In the genomic region with DNA sequence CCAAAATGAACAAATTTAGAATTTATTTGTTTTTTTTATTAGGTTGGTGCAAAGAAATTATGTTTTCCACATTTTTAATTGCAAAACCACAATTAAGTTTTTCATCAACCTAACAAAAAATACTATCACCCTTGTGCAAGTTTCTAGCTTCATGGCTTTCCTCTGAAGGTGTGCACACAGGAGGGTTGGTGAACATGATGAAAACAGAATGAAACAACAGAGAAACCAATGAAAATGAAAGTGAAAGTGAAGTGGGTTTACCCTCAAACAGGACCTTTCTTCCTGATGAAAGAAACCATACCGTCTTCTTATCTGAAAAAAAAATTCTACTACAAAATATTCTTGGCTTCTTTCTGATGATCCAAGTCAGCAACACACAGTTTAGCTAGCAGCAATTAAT, we compare ENCODE assay signal across 10 cellular contexts.
DNase-seq lines count a peak whose midpoint lies in the region; ATAC-seq, FAIRE-seq and TF ChIP-seq lines count a peak whose summit lies in the region.
"Had no signal": no experiment of that assay in that cellular context is flagged by ENCODE, and none has a peak within 500 bp of the region (broad histone marks: within the 10 kb centered on the region; RNA-seq: fewer than 3 reads in every experiment).

No MANE protein-coding gene starts in this region.

- no peaks in the 10 kb centered on the region for H3K27me3 Mint-ChIP-seq in activated CD8-positive, alpha-beta memory T cell treated with anti-CD3 and anti-CD28 coated beads, Interleukin-2, amount 10 ng/mL, durations not matched to agents 7 days and 5 days
- no peaks in the 10 kb centered on the region for H3K27me3 Mint-ChIP-seq in stimulated activated naive CD8-positive, alpha-beta T cell treated with anti-CD3 and anti-CD28 coated beads, Interleukin-15, Interleukin-2, amounts not matched to agents 100 ng/mL and 50 ng/mL, for 24 hours

- CTCF ChIA-PET in activated CD8-positive, alpha-beta memory T cell treated with anti-CD3 and anti-CD28 coated beads, Interleukin-2, amount 10 ng/mL, durations not matched to agents 7 days and 5 days (lab: Charles Lee) = interaction anchor here (0.6 to 0.7 kb wide), 3 partner anchors 8 to 66 kb away, joined by 3 to 4 read pairs (median 4); no protein-coding TSS in a partner anchor

- H3K4me3 ChIP-seq in SJCRH30 = peak overlapping the region; percentile 18; the same call in 1 of the 2 replicates

- peak; percentile 57 for ATAC-seq in activated CD8-positive, alpha-beta memory T cell treated with anti-CD3 and anti-CD28 coated beads, Interleukin-2, amount 10 ng/mL, durations not matched to agents 7 days and 5 days
- ATAC-seq in GM18519 (IDR thresholded peaks at IDR 0.05; ENCODE audit: low FRiP score, unreplicated experiment) (no peak), GM21717 (IDR thresholded peaks at IDR 0.05; ENCODE audit: unreplicated experiment) (no peak)

- no peaks in the 10 kb centered on the region for H3K4me1 ChIP-seq in SJCRH30

- DNase-seq in activated CD8-positive, alpha-beta memory T cell treated with anti-CD3 and anti-CD28 coated beads, Interleukin-2, amount 10 ng/mL, durations not matched to agents 7 days and 5 days = no peak
- no peak for DNase-seq in activated CD8-positive, alpha-beta memory T cell treated with anti-CD3 and anti-CD28 coated beads for 24 hours
- DNase-seq in SJCRH30 = no peak
- DNase-seq in fibroblast of peridontal ligament (ENCODE audit: extremely low read depth) = peak; percentile 52
- no peak for DNase-seq in GM12891 (ENCODE audit: insufficient read length, low spot score)
- DNase-seq: NCI-H446 treated with DMSO at 0.1 percent for 48 hours had no signal

- peak overlapping the region; percentile 32 for H3K4me3 Mint-ChIP-seq in activated CD8-positive, alpha-beta memory T cell treated with anti-CD3 and anti-CD28 coated beads, Interleukin-2, amount 10 ng/mL, durations not matched to agents 7 days and 5 days
- peak overlapping the region; percentile 56 for H3K4me3 Mint-ChIP-seq in stimulated activated naive CD8-positive, alpha-beta T cell treated with anti-CD3 and anti-CD28 coated beads, Interleukin-15, Interleukin-2, amounts not matched to agents 100 ng/mL and 50 ng/mL, for 24 hours

- no peak for TF ChIP-seq POLR2A in GM12891 (IDR thresholded peaks at IDR 0.05; ENCODE audit: low read depth, low read length)

- no peak for FAIRE-seq in GM12891 (lab: Jason Lieb, UNC)

- H3K9me3 Mint-ChIP-seq in activated CD8-positive, alpha-beta memory T cell treated with anti-CD3 and anti-CD28 coated beads, Interleukin-2, amount 10 ng/mL, durations not matched to agents 7 days and 5 days (ENCODE audit: low read depth) = no peaks in the 10 kb centered on the region
- no peaks in the 10 kb centered on the region for H3K9me3 Mint-ChIP-seq in stimulated activated naive CD8-positive, alpha-beta T cell treated with anti-CD3 and anti-CD28 coated beads, Interleukin-15, Interleukin-2, amounts not matched to agents 100 ng/mL and 50 ng/mL, for 24 hours

- H3K36me3 Mint-ChIP-seq in activated CD8-positive, alpha-beta memory T cell treated with anti-CD3 and anti-CD28 coated beads, Interleukin-2, amount 10 ng/mL, durations not matched to agents 7 days and 5 days = no peaks in the 10 kb centered on the region
- no peaks in the 10 kb centered on the region for H3K36me3 Mint-ChIP-seq in stimulated activated naive CD8-positive, alpha-beta T cell treated with anti-CD3 and anti-CD28 coated beads, Interleukin-15, Interleukin-2, amounts not matched to agents 100 ng/mL and 50 ng/mL, for 24 hours (ENCODE audit: low read depth)

- no peaks in the 10 kb centered on the region for H3K27me3 ChIP-seq in SJCRH30

- H3K36me3 ChIP-seq in SJCRH30 = no peaks in the 10 kb centered on the region

- H3K9me3 ChIP-seq in SJCRH30 (replicated peaks) = no peaks in the 10 kb centered on the region

- H3K4me1 Mint-ChIP-seq in activated CD8-positive, alpha-beta memory T cell treated with anti-CD3 and anti-CD28 coated beads, Interleukin-2, amount 10 ng/mL, durations not matched to agents 7 days and 5 days = peaks cover 18% of the 10 kb centered on the region
- peaks cover 19% of the 10 kb centered on the region for H3K4me1 Mint-ChIP-seq in stimulated activated naive CD8-positive, alpha-beta T cell treated with anti-CD3 and anti-CD28 coated beads, Interleukin-15, Interleukin-2, amounts not matched to agents 100 ng/mL and 50 ng/mL, for 24 hours (ENCODE audit: low read depth)

- peak overlapping the region; percentile 63 for H3K27ac Mint-ChIP-seq in activated CD8-positive, alpha-beta memory T cell treated with anti-CD3 and anti-CD28 coated beads, Interleukin-2, amount 10 ng/mL, durations not matched to agents 7 days and 5 days
- H3K27ac Mint-ChIP-seq in stimulated activated naive CD8-positive, alpha-beta T cell treated with anti-CD3 and anti-CD28 coated beads, Interleukin-15, Interleukin-2, amounts not matched to agents 100 ng/mL and 50 ng/mL, for 24 hours = no peak overlapping the region

- no peak overlapping the region for H3K27ac ChIP-seq in SJCRH30
- H3K27ac ChIP-seq: C4-2B had no signal

TF ChIP-seq in GM12891, 5 proteins besides CTCF, POLR2A, EP300 and RAD21:
- TF ChIP-seq POU2F2 (IDR thresholded peaks at IDR 0.05; ENCODE audit: low read depth, low read length) (no peak), TAF1 (IDR thresholded peaks at IDR 0.05; ENCODE audit: low read depth, low read length) (no peak), POLR2AphosphoS5 (IDR thresholded peaks at IDR 0.05; ENCODE audit: low read depth, low read length) (no peak), PAX5 (IDR thresholded peaks at IDR 0.05; ENCODE audit: insufficient read depth, low read length, severe bottlenecking) (no peak), SPI1 (IDR thresholded peaks at IDR 0.05; ENCODE audit: low read depth, low read length) (no peak)
